Comparison of ENCODE assay signal across 8 cellular contexts in the genomic region with DNA sequence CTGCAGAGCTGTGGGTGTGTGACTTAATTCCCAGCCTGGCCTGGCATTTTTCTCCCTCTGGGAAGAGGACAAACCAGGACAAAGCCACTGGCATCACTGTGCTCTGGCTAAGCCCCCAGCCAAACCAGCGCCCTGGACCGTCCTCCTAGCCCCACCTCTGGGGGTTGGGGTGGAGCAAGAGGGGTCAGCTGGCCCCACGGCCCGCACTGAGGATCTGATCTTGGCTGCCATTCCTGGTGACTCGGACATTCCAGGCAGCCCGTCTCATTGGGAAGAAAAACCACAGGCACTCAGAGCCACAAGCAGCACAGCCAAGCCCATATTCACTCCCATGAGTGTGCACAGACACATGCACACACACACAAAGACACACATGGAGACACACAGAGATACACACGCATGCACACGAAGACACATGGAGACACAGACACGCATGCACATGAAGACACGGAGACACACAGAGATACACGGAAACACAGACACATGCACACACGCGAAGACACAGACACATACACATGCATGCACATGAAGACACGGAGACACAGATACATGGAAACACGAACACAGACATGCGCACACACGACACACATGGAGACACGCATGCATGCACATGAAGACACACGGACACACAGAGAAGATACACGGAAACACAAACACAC. TPM values are rescaled to one million over a fixed set of nuclear protein-coding genes. Genes with fewer than 3 reads are reported as not detected.
DNase-seq lines count a peak whose midpoint lies in the region; ATAC-seq, FAIRE-seq and TF ChIP-seq lines count a peak whose summit lies in the region.

No MANE protein-coding gene starts in this region.

- POLR2A ChIA-PET in CD4-positive, alpha-beta T cell (lab: Charles Lee): no interaction called here

- H4K20me1 ChIP-seq in astrocyte (ENCODE audit: insufficient read depth, low read length): peaks cover 13% of the 10 kb centered on the region

- H3K79me2 ChIP-seq in astrocyte (ENCODE audit: insufficient read depth, low read length): peaks cover 24% of the 10 kb centered on the region

- H3K9me3 ChIP-seq in astrocyte (ENCODE audit: insufficient read depth, low read depth, low read length): no peaks in the 10 kb centered on the region
- H3K9me3 ChIP-seq in right atrium auricular region: no peaks in the 10 kb centered on the region
- no peaks in the 10 kb centered on the region for H3K9me3 ChIP-seq in CD4-positive, alpha-beta T cell (ENCODE audit: control insufficient read depth, low read length)

- H3K36me3 ChIP-seq in astrocyte (ENCODE audit: insufficient read depth, low read length): no peaks in the 10 kb centered on the region
- no peaks in the 10 kb centered on the region for H3K36me3 ChIP-seq in right atrium auricular region

- no peak overlapping the region for H2AFZ ChIP-seq in astrocyte (ENCODE audit: low read depth, low read length)

- H3K4me1 ChIP-seq in astrocyte (ENCODE audit: insufficient read depth, low read length) (peaks cover 49% of the 10 kb centered on the region), right atrium auricular region (peaks cover 0 to 54% of the 10 kb centered on the region in 2 donors)

- peak overlapping the region; percentile 81 for H3K27ac Mint-ChIP-seq in astrocyte (ENCODE audit: unreplicated experiment)
- no peak overlapping the region for H3K27ac Mint-ChIP-seq in CD4-positive, alpha-beta T cell

- peak overlapping the region; percentile 95 for H3K9ac ChIP-seq in astrocyte (ENCODE audit: low read length)

- intact Hi-C loops in CD4-positive, alpha-beta T cell (cut with DNase I, micrococcal nuclease): no loop called here

- no peak for TF ChIP-seq CTCF in astrocyte (IDR thresholded peaks at IDR 0.05; ENCODE audit: insufficient read depth, low read depth, low read length)
- TF ChIP-seq CTCF in right atrium auricular region (IDR thresholded peaks at IDR 0.05): no peak
- TF ChIP-seq CTCF in CD4-positive, alpha-beta T cell (IDR thresholded peaks at IDR 0.05): no peak

- ATAC-seq in HG02623 (IDR thresholded peaks at IDR 0.05; ENCODE audit: unreplicated experiment): no peak
- no peak for ATAC-seq in GM21447 (IDR thresholded peaks at IDR 0.05; ENCODE audit: unreplicated experiment)
- ATAC-seq in CD4-positive, alpha-beta T cell (ENCODE audit: poor library complexity): no peak
- no peak for ATAC-seq in HG02973 (IDR thresholded peaks at IDR 0.05; ENCODE audit: unreplicated experiment)

- peak overlapping the region; percentile 97 for H3K4me2 ChIP-seq in astrocyte (ENCODE audit: low read length)

- no peaks in the 10 kb centered on the region for H3K27me3 ChIP-seq in astrocyte (ENCODE audit: insufficient read depth, low read length)
- H3K27me3 ChIP-seq in right atrium auricular region: peaks cover 0 to 4% of the 10 kb centered on the region in 2 donors
- peaks cover 26% of the 10 kb centered on the region for H3K27me3 ChIP-seq in CD4-positive, alpha-beta T cell (ENCODE audit: control insufficient read depth, insufficient read depth, low read length)

- DNase-seq in GOT3 (lab: John Stamatoyannopoulos, UW): peak; percentile 70
- peak; percentile 95 for DNase-seq in astrocyte (ENCODE audit: low read depth)
- peak; percentile 89 for DNase-seq in right atrium auricular region (ENCODE audit: low spot score)
- DNase-seq in skeletal muscle cell (ENCODE audit: low read depth): peak; percentile 68
- DNase-seq in CD4-positive, alpha-beta T cell: no peak

- no peaks in the 10 kb centered on the region for H3K27me3 Mint-ChIP-seq in astrocyte (ENCODE audit: low read depth, unreplicated experiment)
- peaks cover 26% of the 10 kb centered on the region for H3K27me3 Mint-ChIP-seq in CD4-positive, alpha-beta T cell

- peak overlapping the region; percentile 17 for H3K4me3 Mint-ChIP-seq in astrocyte (ENCODE audit: unreplicated experiment)
- no peak overlapping the region for H3K4me3 Mint-ChIP-seq in CD4-positive, alpha-beta T cell

- H3K36me3 Mint-ChIP-seq in astrocyte (ENCODE audit: low read depth, unreplicated experiment): peaks cover 4% of the 10 kb centered on the region
- no peaks in the 10 kb centered on the region for H3K36me3 Mint-ChIP-seq in CD4-positive, alpha-beta T cell (ENCODE audit: low read depth)

- FAIRE-seq in astrocyte (lab: Jason Lieb, UNC): peak; percentile 41

- peaks cover 24% of the 10 kb centered on the region for H3K4me1 Mint-ChIP-seq in astrocyte (ENCODE audit: low read depth, unreplicated experiment)
- H3K4me1 Mint-ChIP-seq in CD4-positive, alpha-beta T cell (ENCODE audit: low read depth): peaks cover 12% of the 10 kb centered on the region

- H3K4me3 ChIP-seq in astrocyte (ENCODE audit: insufficient read depth, low read depth, low read length) (peak overlapping the region; percentile 8), right atrium auricular region (no peak overlapping the region), skeletal muscle cell (ENCODE audit: low read depth, low read length) (no peak overlapping the region)

- CTCF ChIA-PET in CD4-positive, alpha-beta T cell (lab: Charles Lee): no interaction called here

- H3K27ac ChIP-seq in astrocyte (ENCODE audit: low read depth, low read length) (peak overlapping the region; percentile 96), right atrium auricular region (peak overlapping the region; percentile 77 to 88)
- H3K27ac ChIP-seq in CD4-positive, alpha-beta T cell (ENCODE audit: low read depth, low read length): no peak overlapping the region

- no peaks in the 10 kb centered on the region for H3K9me3 Mint-ChIP-seq in astrocyte (ENCODE audit: unreplicated experiment)
- no peaks in the 10 kb centered on the region for H3K9me3 Mint-ChIP-seq in CD4-positive, alpha-beta T cell

RNA-seq across cellular contexts. Expression of a gene that starts 2.3 kb away (rescaled TPM):
- total RNA-seq in astrocyte (112 and 139 TPM in 2 replicates), right atrium auricular region (10 to 100 TPM; 53.4 to 58.6 TPM)
- total RNA-seq in CD4-positive, alpha-beta T cell: 1 to 10 TPM; 1.6 to 2.9 TPM

RNA-seq across cellular contexts. Expression of a gene that starts 11.4 kb away (rescaled TPM):
- total RNA-seq in astrocyte (54.0 and 55.0 TPM in 2 replicates), right atrium auricular region (10 to 100 TPM; 75.0 to 80.2 TPM)
- total RNA-seq in CD4-positive, alpha-beta T cell: 10 to 100 TPM; 44.9 to 45.5 TPM

RNA-seq across cellular contexts. Expression of a gene that starts 14.4 kb away (rescaled TPM):
- total RNA-seq in astrocyte (135 and 139 TPM in 2 replicates), right atrium auricular region (100 to 1,000 TPM; 155 to 159 TPM)
- 10 to 100 TPM; 59.2 to 64.6 TPM for total RNA-seq in CD4-positive, alpha-beta T cell

RNA-seq across cellular contexts. Expression of a gene that starts 29.6 kb away (rescaled TPM):
- total RNA-seq in astrocyte (0.41 and 0.50 TPM in 2 replicates), right atrium auricular region (under 1 TPM; 0.30 to 0.35 TPM)
- total RNA-seq in CD4-positive, alpha-beta T cell: 1 to 10 TPM; 3.3 to 3.4 TPM

RNA-seq across cellular contexts. Expression of a gene that starts 36.0 kb away (rescaled TPM):
- total RNA-seq in astrocyte (25.6 and 28.5 TPM in 2 replicates), right atrium auricular region (10 to 100 TPM; 35.6 to 64.1 TPM)
- total RNA-seq in CD4-positive, alpha-beta T cell: 10 to 100 TPM; 11.6 to 12.9 TPM

Comparison
In these comparisons a context has a peak if more than half of its experiments do, and no peak if none do; other contexts are left out.
1. DNase-seq: peak in GOT3 (single experiment), astrocyte (single experiment), right atrium auricular region (single experiment) and skeletal muscle cell (single experiment); none in CD4-positive, alpha-beta T cell (0 of 10).
2. RNA of a gene that starts 2.3 kb away (total RNA-seq): 112 to 139 TPM in astrocyte and 53.4 to 58.6 TPM in right atrium auricular region; 1.6 to 2.9 TPM in CD4-positive, alpha-beta T cell; every median in the first group is over 10 times any median in the second.